31 cellular contexts compared by ENCODE assay signal in the genomic region with DNA sequence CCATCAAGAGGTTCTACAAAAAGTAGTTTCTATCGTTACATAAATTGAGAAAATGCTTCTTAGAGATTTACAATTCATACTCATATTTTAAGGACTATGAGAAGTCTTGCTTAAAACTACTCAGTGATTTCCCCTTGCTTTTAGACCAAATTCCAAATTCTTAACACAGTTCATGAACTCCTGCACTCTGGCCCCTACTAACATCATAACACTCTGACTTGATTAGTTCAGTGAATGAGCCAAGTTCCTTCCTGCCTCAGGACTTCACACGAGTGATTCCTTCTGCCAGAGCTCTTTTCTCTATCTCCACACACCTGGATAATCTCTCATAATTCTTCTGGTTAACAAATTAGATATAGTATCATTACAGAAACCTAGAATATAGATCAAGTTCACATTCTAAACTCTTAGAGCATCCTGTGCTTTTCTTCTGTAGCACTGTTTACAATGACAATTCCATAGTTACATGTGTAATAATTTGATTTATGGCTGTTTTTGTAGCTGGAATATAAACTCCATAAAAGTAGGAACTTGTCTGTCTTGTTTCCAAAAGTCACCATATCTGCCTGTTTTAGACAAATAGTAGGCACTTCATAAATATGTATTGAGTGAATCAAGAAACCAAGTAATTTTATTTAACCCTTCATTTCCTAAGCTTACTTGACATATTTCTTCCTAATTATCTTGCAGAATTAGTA.
"Had no signal": no experiment of that assay in that cellular context is flagged by ENCODE, and none has a peak within 500 bp of the region (broad histone marks: within the 10 kb centered on the region; RNA-seq: fewer than 3 reads in every experiment).

No MANE protein-coding gene starts in this region.

- H3K4me1 Mint-ChIP-seq: activated CD4-positive, alpha-beta memory T cell treated with anti-CD3 and anti-CD28 coated beads, Interleukin-2, amount 10 ng/mL, durations not matched to agents 7 days and 5 days; activated CD4-positive, alpha-beta T cell treated with anti-CD3 and anti-CD28 coated beads, Interleukin-2, amount 10 ng/mL, durations not matched to agents 7 days and 5 days; activated naive CD4-positive, alpha-beta T cell treated with anti-CD3 and anti-CD28 coated beads, Interleukin-2, amount 50 U/mL, for 24 hours; activated naive CD8-positive, alpha-beta T cell treated with anti-CD3 and anti-CD28 coated beads, Interleukin-2, amount 50 U/mL, for 24 hours; central memory CD8-positive, alpha-beta T cell; nephron progenitor cell; WTC11 had no signal

- H3K4me3 ChIP-seq: breast epithelium, esophagus squamous epithelium, lower lobe of right lung, spleen, tibial nerve, uterus had no signal

- FAIRE-seq: colon, frontal cortex had no signal

- ATAC-seq: activated naive CD8-positive, alpha-beta T cell treated with anti-CD3 and anti-CD28 coated beads, Interleukin-2, amount 50 U/mL, for 24 hours; left cardiac atrium; lower lobe of right lung; WTC11 had no signal

- H3K9me3 ChIP-seq: breast epithelium, esophagus squamous epithelium, lower lobe of right lung, neutrophil, spleen, tibial nerve, uterus had no signal

- H3K36me3 Mint-ChIP-seq: activated naive CD4-positive, alpha-beta T cell treated with anti-CD3 and anti-CD28 coated beads, Interleukin-2, amount 50 U/mL, for 24 hours; WTC11 had no signal

- H3K27ac ChIP-seq: breast epithelium, esophagus squamous epithelium, lower lobe of right lung, neutrophil, spleen, tibial nerve, uterus had no signal

- H3K4me1 ChIP-seq: breast epithelium, esophagus squamous epithelium, lower lobe of right lung, spleen, tibial nerve, uterus had no signal

- H3K36me3 ChIP-seq: breast epithelium, esophagus squamous epithelium, lower lobe of right lung, neutrophil, spleen, tibial nerve, uterus had no signal

- H3K27ac Mint-ChIP-seq: activated CD4-positive, alpha-beta memory T cell treated with anti-CD3 and anti-CD28 coated beads, Interleukin-2, amount 10 ng/mL, durations not matched to agents 7 days and 5 days; activated CD4-positive, alpha-beta T cell treated with anti-CD3 and anti-CD28 coated beads, Interleukin-2, amount 10 ng/mL, durations not matched to agents 7 days and 5 days; activated naive CD4-positive, alpha-beta T cell treated with anti-CD3 and anti-CD28 coated beads, Interleukin-2, amount 50 U/mL, for 24 hours; activated naive CD8-positive, alpha-beta T cell treated with anti-CD3 and anti-CD28 coated beads, Interleukin-2, amount 50 U/mL, for 24 hours; activated T-helper 2 cell treated with anti-CD3 and anti-CD28 coated beads, Interferon-gamma antibody, Interleukin-2, Interleukin-4, amounts not matched to agents 10 μg/mL and 5 μg/mL and 100 μg/mL, durations not matched to agents 14 hours and 24 hours and 36 hours; nephron progenitor cell; progenitor cell of endocrine pancreas; T-helper 1 cell treated with Interleukin-12 subunit alpha and Interleukin-12 subunit beta and Interleukin-4 antibody, amounts not matched to agents 30 μg/mL and 1 μg/mL, for 36 hours; WTC11 had no signal

- H3K27me3 ChIP-seq: breast epithelium, esophagus squamous epithelium, tibial nerve, uterus had no signal

- DNase-seq: activated CD4-positive, alpha-beta memory T cell treated with anti-CD3 and anti-CD28 coated beads, Interleukin-2, amount 10 ng/mL, durations not matched to agents 7 days and 5 days; activated CD4-positive, alpha-beta T cell treated with anti-CD3 and anti-CD28 coated beads for 1 hour; activated CD4-positive, alpha-beta T cell treated with anti-CD3 and anti-CD28 coated beads, Interleukin-2, amount 10 ng/mL, durations not matched to agents 7 days and 5 days; activated naive CD8-positive, alpha-beta T cell treated with anti-CD3 and anti-CD28 coated beads, Interleukin-2, amount 50 U/mL, for 24 hours; activated T-cell treated with anti-CD3 and anti-CD28 coated beads, Interleukin-2, amount 50 U/mL, for 48 hours; amygdala; dermis blood vessel endothelial cell; effector CD4-positive, alpha-beta T cell; esophagus squamous epithelium; islet precursor cell; left cardiac atrium; lower lobe of right lung; mesenchymal stem cell; nephron progenitor cell; retina; spleen; stimulated activated naive CD4-positive, alpha-beta T cell; SW 1271; T1000; uterus had no signal

- H3K4me3 Mint-ChIP-seq: activated CD4-positive, alpha-beta memory T cell treated with anti-CD3 and anti-CD28 coated beads, Interleukin-2, amount 10 ng/mL, durations not matched to agents 7 days and 5 days; activated CD4-positive, alpha-beta T cell treated with anti-CD3 and anti-CD28 coated beads, Interleukin-2, amount 10 ng/mL, durations not matched to agents 7 days and 5 days; activated naive CD4-positive, alpha-beta T cell treated with anti-CD3 and anti-CD28 coated beads, Interleukin-2, amount 50 U/mL, for 24 hours; activated naive CD8-positive, alpha-beta T cell treated with anti-CD3 and anti-CD28 coated beads, Interleukin-2, amount 50 U/mL, for 24 hours; central memory CD8-positive, alpha-beta T cell; nephron progenitor cell; T-helper 1 cell treated with Interleukin-12 subunit alpha and Interleukin-12 subunit beta and Interleukin-4 antibody, amounts not matched to agents 30 μg/mL and 1 μg/mL, for 36 hours; WTC11 had no signal

- H3K9me3 Mint-ChIP-seq: activated CD4-positive, alpha-beta memory T cell treated with anti-CD3 and anti-CD28 coated beads, Interleukin-2, amount 10 ng/mL, durations not matched to agents 7 days and 5 days; activated CD4-positive, alpha-beta T cell treated with anti-CD3 and anti-CD28 coated beads, Interleukin-2, amount 10 ng/mL, durations not matched to agents 7 days and 5 days; activated naive CD4-positive, alpha-beta T cell treated with anti-CD3 and anti-CD28 coated beads, Interleukin-2, amount 50 U/mL, for 24 hours; activated naive CD8-positive, alpha-beta T cell treated with anti-CD3 and anti-CD28 coated beads, Interleukin-2, amount 50 U/mL, for 24 hours; activated T-helper 2 cell treated with anti-CD3 and anti-CD28 coated beads, Interferon-gamma antibody, Interleukin-2, Interleukin-4, amounts not matched to agents 10 μg/mL and 5 μg/mL and 100 μg/mL, durations not matched to agents 14 hours and 24 hours and 36 hours; central memory CD8-positive, alpha-beta T cell; nephron progenitor cell; T-helper 1 cell treated with Interleukin-12 subunit alpha and Interleukin-12 subunit beta and Interleukin-4 antibody, amounts not matched to agents 30 μg/mL and 1 μg/mL, for 36 hours had no signal
